Comparison of ENCODE assay signal across 16 cellular contexts in genomic region chr4:37828843-37829242, GRCh38. TPM values are rescaled to one million over a fixed set of nuclear protein-coding genes. Genes with fewer than 3 reads are reported as not detected.
DNase-seq lines count a peak whose midpoint lies in the region; ATAC-seq and TF ChIP-seq lines count a peak whose summit lies in the region.
"Had no signal": no experiment of that assay in that cellular context is flagged by ENCODE, and none has a peak within 500 bp of the region (broad histone marks: within the 10 kb centered on the region; RNA-seq: fewer than 3 reads in every experiment).

No MANE protein-coding gene starts in this region.

- H3K36me3 ChIP-seq in CD4-positive, CD25-positive, alpha-beta regulatory T cell (ENCODE audit: control insufficient read depth, insufficient read depth, low read length) = peaks cover 37% of the 10 kb centered on the region
- no peaks in the 10 kb centered on the region for H3K36me3 ChIP-seq in Caco-2 (ENCODE audit: control insufficient read depth, insufficient read depth, low read length)

- TF ChIP-seq CTCF in Caco-2 (IDR thresholded peaks at IDR 0.05; ENCODE audit: insufficient read depth in 1 of 2, low read depth in 1 of 2, low read length in 1 of 2, severe bottlenecking in 1 of 2, unreplicated experiment in 1 of 2) = no peak

- peak overlapping the region; percentile 23 to 99 (median 84) for H3K4me3 Mint-ChIP-seq in CD4-positive, CD25-positive, alpha-beta regulatory T cell
- H3K4me3 Mint-ChIP-seq in Caco-2 (ENCODE audit: unreplicated experiment) = peak overlapping the region; percentile 63
- peak overlapping the region; percentile 85 for H3K4me3 Mint-ChIP-seq in T-helper 17 cell
- H3K4me3 Mint-ChIP-seq in naive B cell = peak overlapping the region in 6 of 8 donors; percentile 8 to 100 (median 44)

- H3K27me3 Mint-ChIP-seq in CD4-positive, CD25-positive, alpha-beta regulatory T cell = no peaks in the 10 kb centered on the region
- no peaks in the 10 kb centered on the region for H3K27me3 Mint-ChIP-seq in Caco-2 (ENCODE audit: insufficient read depth, unreplicated experiment)
- H3K27me3 Mint-ChIP-seq in T-helper 17 cell = no peaks in the 10 kb centered on the region
- no peaks in the 10 kb centered on the region for H3K27me3 Mint-ChIP-seq in naive B cell

- H3K9me3 ChIP-seq in CD4-positive, CD25-positive, alpha-beta regulatory T cell (ENCODE audit: control insufficient read depth in 2 of 2, low read length in 2 of 2) = no peaks in the 10 kb centered on the region
- H3K9me3 ChIP-seq in Caco-2 = no peaks in the 10 kb centered on the region
- no peaks in the 10 kb centered on the region for H3K9me3 ChIP-seq in T-helper 17 cell (ENCODE audit: control insufficient read depth, low read length, poor library complexity, severe bottlenecking)
- H3K9me3 ChIP-seq: psoas muscle, spleen, tibial nerve had no signal

- no peak for ATAC-seq in CD4-positive, CD25-positive, alpha-beta regulatory T cell (ENCODE audit: low read depth in 2 of 2)
- no peak for ATAC-seq in T-helper 17 cell
- ATAC-seq in naive B cell (ENCODE audit: low read depth in 2 of 2) = no peak
- ATAC-seq in Right ventricle myocardium superior (ENCODE audit: poor library complexity) = no peak
- ATAC-seq: psoas muscle had no signal

- peaks cover 30% of the 10 kb centered on the region for H3K36me3 Mint-ChIP-seq in CD4-positive, CD25-positive, alpha-beta regulatory T cell
- H3K36me3 Mint-ChIP-seq in Caco-2 (ENCODE audit: insufficient read depth, unreplicated experiment) (peaks cover 19% of the 10 kb centered on the region), T-helper 17 cell (ENCODE audit: low read depth) (peaks cover 15% of the 10 kb centered on the region), naive B cell (peaks cover 19 to 23% of the 10 kb centered on the region in 2 donors)

- CTCF ChIA-PET in Caco-2 (lab: Charles Lee) = no interaction called here

- peaks cover 24% of the 10 kb centered on the region for H3K4me1 ChIP-seq in CD4-positive, CD25-positive, alpha-beta regulatory T cell (ENCODE audit: control insufficient read depth, insufficient read depth, low read length, poor library complexity, severe bottlenecking)
- H3K4me1 ChIP-seq in Caco-2 = peaks cover 5% of the 10 kb centered on the region; the same call in 1 of the 2 replicates

- no peak for DNase-seq in CD4-positive, CD25-positive, alpha-beta regulatory T cell
- DNase-seq in Caco-2 (no peak), T-helper 17 cell (no peak), naive B cell (no peak), NCI-H2196 treated with DMSO at 0.1 percent for 48 hours (lab: John Stamatoyannopoulos, UW; ENCODE audit: unreplicated experiment) (no peak), Right ventricle myocardium superior (no peak), cerebellar cortex (ENCODE audit: low spot score) (no peak)
- DNase-seq: activated CD4-positive, alpha-beta T cell treated with anti-CD3 and anti-CD28 coated beads for 4 hours; DMS79; HCEC 1CT; KG1; NCI-H345; psoas muscle; spleen had no signal

- BruUV-seq in Caco-2 (replicated peaks; lab: Mats Ljungman, UMichigan) = no TSS peak

- H3K27ac ChIP-seq in CD4-positive, CD25-positive, alpha-beta regulatory T cell (ENCODE audit: insufficient read depth, low read length, poor library complexity, severe bottlenecking) = no peak overlapping the region
- H3K27ac ChIP-seq: cardiac muscle cell, psoas muscle, spleen, tibial nerve had no signal

- no peaks in the 10 kb centered on the region for H3K9me3 Mint-ChIP-seq in CD4-positive, CD25-positive, alpha-beta regulatory T cell
- no peaks in the 10 kb centered on the region for H3K9me3 Mint-ChIP-seq in Caco-2 (ENCODE audit: unreplicated experiment)
- H3K9me3 Mint-ChIP-seq in naive B cell = no peaks in the 10 kb centered on the region

- POLR2A ChIA-PET in Caco-2 (lab: Charles Lee) = no interaction called here

- H3K4me1 Mint-ChIP-seq in CD4-positive, CD25-positive, alpha-beta regulatory T cell = peaks cover 13 to 61% (median 44%) of the 10 kb centered on the region in 4 donors
- H3K4me1 Mint-ChIP-seq in Caco-2 (ENCODE audit: low read depth, unreplicated experiment) (peaks cover 13% of the 10 kb centered on the region), T-helper 17 cell (peaks cover 27% of the 10 kb centered on the region), naive B cell (peaks cover 30 to 47% (median 39%) of the 10 kb centered on the region in 3 donors)

- intact Hi-C loops in Caco-2 (cut with micrococcal nuclease; ENCODE audit: unreplicated experiment) = loop anchor here (5.0 kb wide), 1 partner anchor 148 kb away; no protein-coding TSS in a partner anchor
- intact Hi-C loops in Right ventricle myocardium superior (cut with DNase I) = loop anchor here (5.0 kb wide), 1 partner anchor 58 kb away; no protein-coding TSS in a partner anchor

- peak overlapping the region in 1 of 3 donors; percentile 27 for H3K27ac Mint-ChIP-seq in CD4-positive, CD25-positive, alpha-beta regulatory T cell
- H3K27ac Mint-ChIP-seq in Caco-2 (ENCODE audit: unreplicated experiment) (peak overlapping the region; percentile 29), T-helper 17 cell (no peak overlapping the region), naive B cell (no peak overlapping the region)

- no peak overlapping the region for H3K4me3 ChIP-seq in CD4-positive, CD25-positive, alpha-beta regulatory T cell (ENCODE audit: low read depth, low read length)
- H3K4me3 ChIP-seq in Caco-2 (ENCODE audit: low read depth, low read length) = no peak overlapping the region
- H3K4me3 ChIP-seq: cardiac muscle cell, psoas muscle, tibial nerve had no signal

- no peaks in the 10 kb centered on the region for H3K27me3 ChIP-seq in CD4-positive, CD25-positive, alpha-beta regulatory T cell (ENCODE audit: control insufficient read depth, insufficient read depth, low read length)
- H3K27me3 ChIP-seq in Caco-2 (replicated peaks; ENCODE audit: control insufficient read depth, insufficient read depth, low read length) = no peaks in the 10 kb centered on the region
- H3K27me3 ChIP-seq: cardiac muscle cell, spleen, tibial nerve had no signal

RNA-seq across cellular contexts. Expression of gene PGM2, which starts 2.4 kb away (rescaled TPM):
- total RNA-seq in CD4-positive, CD25-positive, alpha-beta regulatory T cell = 22.1 TPM
- polyA plus RNA-seq in CD4-positive, CD25-positive, alpha-beta regulatory T cell = 10 to 100 TPM; 20.5 to 29.5 (median 24.4) TPM
- total RNA-seq in Caco-2 (2022) = 29.7 and 33.4 TPM in 2 replicates
- total RNA-seq in T-helper 17 cell = 10 to 100 TPM; 14.0 to 17.7 TPM
- 10 to 100 TPM; 10.5 to 19.8 (median 17.4) TPM for polyA plus RNA-seq in naive B cell (ENCODE audit: low read depth in 6 of 6)
- total RNA-seq in Right ventricle myocardium superior = 15.6 TPM
